In genomic region chr22:49535126-49535525, GRCh38 we compare ENCODE assay signal across 19 cellular contexts.
DNase-seq lines count a peak whose midpoint lies in the region; ATAC-seq and TF ChIP-seq lines count a peak whose summit lies in the region.
"Had no signal": no experiment of that assay in that cellular context is flagged by ENCODE, and none has a peak within 500 bp of the region (broad histone marks: within the 10 kb centered on the region; RNA-seq: fewer than 3 reads in every experiment).

No MANE protein-coding gene starts in this region.

- H2AFZ ChIP-seq in neuronal stem cell (ENCODE audit: low read length) = no peak overlapping the region

- H3K18ac ChIP-seq in neuronal stem cell (ENCODE audit: low read length) = no peak overlapping the region

- H3K4me3 ChIP-seq in iPS-20b (ENCODE audit: low read length) = no peak overlapping the region
- no peak overlapping the region for H3K4me3 ChIP-seq in neuronal stem cell (ENCODE audit: low read length in 2 of 2)
- no peak overlapping the region for H3K4me3 ChIP-seq in H7 (ENCODE audit: insufficient read depth, low read depth, low read length)
- H3K4me3 ChIP-seq: A549; BLaER1 treated with 17β-estradiol and CSF1 and Interleukin-3, amounts not matched to agents 10 nM and 100 nM; SJCRH30 had no signal

- peak overlapping the region; percentile 72 for H2AK5ac ChIP-seq in neuronal stem cell (ENCODE audit: low read depth, low read length)

- peak; percentile 2 for DNase-seq in natural killer cell
- DNase-seq in natural killer cell treated with Interleukin-12 subunit alpha and Interleukin-12 subunit beta and Interleukin-15 and Interleukin-18, amount 100 ng/mL, for 72 hours (ENCODE audit: low spot score) = no peak
- DNase-seq in neuronal stem cell (ENCODE audit: low spot score) = no peak
- no peak for DNase-seq in H7
- no peak for DNase-seq in activated CD4-positive, CD25-positive, alpha-beta regulatory T cell treated with anti-CD3 and anti-CD28 coated beads, Interleukin-2, amount 50 U/mL, for 72 hours
- no peak for DNase-seq in activated T-cell treated with anti-CD3 and anti-CD28 coated beads, Interleukin-2, amount 50 U/mL, for 48 hours
- DNase-seq: CD8-positive, alpha-beta memory T cell; DMS79; IMR-90; Kasumi-1; MM.1S; NCI-H1092 treated with DMSO at 0.1 percent for 48 hours; NCI-H69; SJCRH30 had no signal

- H3K23ac ChIP-seq in neuronal stem cell (ENCODE audit: low read depth, low read length, poor library complexity) = no peak overlapping the region

- peak overlapping the region; percentile 77 for H2BK120ac ChIP-seq in neuronal stem cell (ENCODE audit: low read depth, low read length)

- no peaks in the 10 kb centered on the region for H3K36me3 Mint-ChIP-seq in natural killer cell
- H3K36me3 Mint-ChIP-seq in natural killer cell treated with Interleukin-12 subunit alpha and Interleukin-12 subunit beta and Interleukin-15 and Interleukin-18, amount 100 ng/mL, for 72 hours = no peaks in the 10 kb centered on the region

- H3K4me1 ChIP-seq in iPS-20b (ENCODE audit: insufficient read depth, low read length) (peaks cover 25% of the 10 kb centered on the region), neuronal stem cell (ENCODE audit: control insufficient read depth in 2 of 2, insufficient read depth in 1 of 2, low read depth in 1 of 2, low read length in 2 of 2) (peaks cover 5 to 12% of the 10 kb centered on the region in 2 donors)
- H3K4me1 ChIP-seq: A549, SJCRH30 had no signal

- TF ChIP-seq CTCF in natural killer cell (IDR thresholded peaks at IDR 0.05) = no peak

- peak overlapping the region; percentile 92 for H2BK15ac ChIP-seq in neuronal stem cell (ENCODE audit: low read length)

- H3K27me3 Mint-ChIP-seq in natural killer cell (ENCODE audit: low read depth in 2 of 2) = no peaks in the 10 kb centered on the region
- H3K27me3 Mint-ChIP-seq in natural killer cell treated with Interleukin-12 subunit alpha and Interleukin-12 subunit beta and Interleukin-15 and Interleukin-18, amount 100 ng/mL, for 72 hours = no peaks in the 10 kb centered on the region

- no peak overlapping the region for H3K4me2 ChIP-seq in neuronal stem cell (ENCODE audit: insufficient read depth, low read length, poor library complexity, severe bottlenecking)
- H3K4me2 ChIP-seq: A549 had no signal

- H3K9me3 ChIP-seq in iPS-20b (ENCODE audit: insufficient read depth, low read depth, low read length) = no peaks in the 10 kb centered on the region
- peaks cover 0 to under 1% of the 10 kb centered on the region in 2 donors for H3K9me3 ChIP-seq in neuronal stem cell (replicated peaks in 1 of 2; ENCODE audit: control insufficient read depth in 2 of 2, insufficient read depth in 1 of 2, low read depth in 1 of 2, low read length in 2 of 2)
- H3K9me3 ChIP-seq: A549; BLaER1 treated with 17β-estradiol and CSF1 and Interleukin-3, amounts not matched to agents 10 nM and 100 nM; SJCRH30 had no signal

- H3K4ac ChIP-seq in neuronal stem cell (ENCODE audit: low read length) = no peak overlapping the region

- intact Hi-C loops in natural killer cell (cut with micrococcal nuclease) = no loop called here

- no peak overlapping the region for H2BK5ac ChIP-seq in neuronal stem cell (ENCODE audit: low read length)

- ATAC-seq in natural killer cell (no peak), HG03439 (IDR thresholded peaks at IDR 0.05; ENCODE audit: unreplicated experiment) (no peak)
- ATAC-seq in natural killer cell treated with Interleukin-12 subunit alpha and Interleukin-12 subunit beta and Interleukin-15 and Interleukin-18, amount 100 ng/mL, for 72 hours = no peak
- ATAC-seq: A549 had no signal

- H2BK12ac ChIP-seq in neuronal stem cell (ENCODE audit: low read length) = no peak overlapping the region

- peaks cover 7 to 26% of the 10 kb centered on the region in 2 donors for H3K4me1 Mint-ChIP-seq in natural killer cell
- H3K4me1 Mint-ChIP-seq in natural killer cell treated with Interleukin-12 subunit alpha and Interleukin-12 subunit beta and Interleukin-15 and Interleukin-18, amount 100 ng/mL, for 72 hours (ENCODE audit: low read depth in 2 of 2) = peaks cover 0 to 3% of the 10 kb centered on the region in 2 donors
- H3K4me1 Mint-ChIP-seq: CD8-positive, alpha-beta memory T cell had no signal

- no peak overlapping the region for H4K8ac ChIP-seq in neuronal stem cell (ENCODE audit: low read depth, low read length)

- no CpG with 5 or more reads among the region's 9 CpGs for WGBS in neuronal stem cell (ENCODE audit: extremely low coverage in 2 of 2, insufficient read length in 2 of 2, insufficient replicate concordance in 1 of 2), 2 donors

- H3K14ac ChIP-seq in neuronal stem cell (ENCODE audit: low read length) = no peak overlapping the region

- no peaks in the 10 kb centered on the region for H3K27me3 ChIP-seq in iPS-20b (ENCODE audit: insufficient read depth, low read length)
- peaks cover 0 to 9% (median 0%) of the 10 kb centered on the region in 3 experiments for H3K27me3 ChIP-seq in neuronal stem cell (ENCODE audit: control insufficient read depth in 3 of 3, insufficient read depth in 3 of 3, low read depth in 1 of 3, low read length in 3 of 3)
- H3K27me3 ChIP-seq in H7 (ENCODE audit: control insufficient read depth, insufficient read depth, low read length) = no peaks in the 10 kb centered on the region

- H3K9me3 Mint-ChIP-seq in natural killer cell = no peaks in the 10 kb centered on the region
- H3K9me3 Mint-ChIP-seq in natural killer cell treated with Interleukin-12 subunit alpha and Interleukin-12 subunit beta and Interleukin-15 and Interleukin-18, amount 100 ng/mL, for 72 hours = no peaks in the 10 kb centered on the region
- H3K9me3 Mint-ChIP-seq: CD8-positive, alpha-beta memory T cell had no signal

- no peak overlapping the region for H3K27ac Mint-ChIP-seq in natural killer cell
- H3K27ac Mint-ChIP-seq in natural killer cell treated with Interleukin-12 subunit alpha and Interleukin-12 subunit beta and Interleukin-15 and Interleukin-18, amount 100 ng/mL, for 72 hours = no peak overlapping the region

- H3K9ac ChIP-seq in iPS-20b (ENCODE audit: low read depth, low read length) = peak overlapping the region; percentile 84; the same call in 1 of the 2 replicates
- H3K9ac ChIP-seq in neuronal stem cell (ENCODE audit: low read depth, low read length, poor library complexity) = no peak overlapping the region
- H3K9ac ChIP-seq: BLaER1 treated with 17β-estradiol and CSF1 and Interleukin-3, amounts not matched to agents 10 nM and 100 nM had no signal

- H3K4me3 Mint-ChIP-seq in natural killer cell = no peak overlapping the region
- no peak overlapping the region for H3K4me3 Mint-ChIP-seq in natural killer cell treated with Interleukin-12 subunit alpha and Interleukin-12 subunit beta and Interleukin-15 and Interleukin-18, amount 100 ng/mL, for 72 hours
- H3K4me3 Mint-ChIP-seq: CD8-positive, alpha-beta memory T cell had no signal

- no peaks in the 10 kb centered on the region for H3K79me1 ChIP-seq in neuronal stem cell (ENCODE audit: low read depth, low read length)

- H3K27ac ChIP-seq in iPS-20b (ENCODE audit: low read length) = peak overlapping the region; percentile 51
- no peak overlapping the region for H3K27ac ChIP-seq in neuronal stem cell (replicated peaks; ENCODE audit: low read length)
- H3K27ac ChIP-seq: A549; BLaER1 treated with 17β-estradiol and CSF1 and Interleukin-3, amounts not matched to agents 10 nM and 100 nM; RWPE1; SJCRH30 had no signal

- H3K36me3 ChIP-seq in iPS-20b (ENCODE audit: insufficient read depth, low read depth, low read length) (no peaks in the 10 kb centered on the region), neuronal stem cell (replicated peaks in 1 of 2; ENCODE audit: control insufficient read depth in 2 of 2, insufficient read depth in 2 of 2, low read length in 2 of 2) (no peaks in the 10 kb centered on the region), H7 (replicated peaks; ENCODE audit: control insufficient read depth, insufficient read depth, low read length) (no peaks in the 10 kb centered on the region)
- H3K36me3 ChIP-seq: BLaER1 treated with 17β-estradiol and CSF1 and Interleukin-3, amounts not matched to agents 10 nM and 100 nM; SJCRH30 had no signal

- no peak overlapping the region for H4K91ac ChIP-seq in neuronal stem cell (ENCODE audit: low read depth, low read length, poor library complexity)
